1 cellular context compared by ENCODE assay signal in genomic region chr17:82561429-82562035, GRCh38.
TF ChIP-seq lines count a peak whose summit lies in the region.

No MANE protein-coding gene starts in this region.

TF ChIP-seq in HepG2, 621 proteins besides CTCF, POLR2A, EP300 and RAD21 (continued from another document and continues in another):
- TF ChIP-seq THAP8 (CRISPR knock-in tag; IDR thresholded peaks at IDR 0.05; ENCODE audit: borderline replicate concordance) (0 out of 2 replicates have a peak, but pooled peaks have one; percentile 35), NR2F6 (IDR thresholded peaks at IDR 0.05) (no peak), NR2F6 (CRISPR knock-in tag; IDR thresholded peaks at IDR 0.05) (no peak), RXRA (CRISPR knock-in tag; IDR thresholded peaks at IDR 0.05) (peak; percentile 23; the same call in 1 of the 2 replicates), GTF3A (CRISPR knock-in tag; conservative IDR thresholded peaks at IDR 0.05) (0 out of 2 replicates have a peak, but pooled peaks have one; percentile 12), TEAD3 (CRISPR knock-in tag; optimal IDR thresholded peaks at IDR 0.05; ENCODE audit: borderline replicate concordance) (peak; percentile 9), POGK (CRISPR knock-in tag; conservative IDR thresholded peaks at IDR 0.05) (0 out of 2 replicates have a peak, but pooled peaks have one; percentile 43), ZNF780A (CRISPR knock-in tag; IDR thresholded peaks at IDR 0.05) (no peak), PAWR (CRISPR knock-in tag; IDR thresholded peaks at IDR 0.05; ENCODE audit: borderline replicate concordance) (0 out of 2 replicates have a peak, but pooled peaks have one; percentile 61), HNF1B (CRISPR knock-in tag; IDR thresholded peaks at IDR 0.05) (0 out of 2 replicates have a peak, but pooled peaks have one; percentile 11), AGO1 (IDR thresholded peaks at IDR 0.05; ENCODE audit: low read depth, low read length, poor library complexity, severe bottlenecking) (peak; percentile 29), BCL3 (CRISPR knock-in tag; IDR thresholded peaks at IDR 0.05) (peak; percentile 64), ZNF782 (CRISPR knock-in tag; IDR thresholded peaks at IDR 0.05; ENCODE audit: borderline replicate concordance) (0 out of 2 replicates have a peak, but pooled peaks have one; percentile 63), ZFX (CRISPR knock-in tag; IDR thresholded peaks at IDR 0.05; ENCODE audit: low read depth) (peak; percentile 86), PPARG (CRISPR knock-in tag; conservative IDR thresholded peaks at IDR 0.05) (peak; percentile 51; the same call in 1 of the 2 replicates), GZF1 (CRISPR knock-in tag; IDR thresholded peaks at IDR 0.05) (peak; percentile 57; the same call in 1 of the 2 replicates), PLRG1 (conservative IDR thresholded peaks at IDR 0.05) (no peak), SRY (CRISPR knock-in tag; IDR thresholded peaks at IDR 0.05) (0 out of 2 replicates have a peak, but pooled peaks have one; percentile 11), SIN3A (IDR thresholded peaks at IDR 0.05; ENCODE audit: borderline replicate concordance, low read depth, low read length) (no peak), ZZZ3 (CRISPR knock-in tag; IDR thresholded peaks at IDR 0.05; ENCODE audit: borderline replicate concordance) (0 out of 2 replicates have a peak, but pooled peaks have one; percentile 43), ESRRA (CRISPR knock-in tag; IDR thresholded peaks at IDR 0.05; ENCODE audit: low read depth) (0 out of 2 replicates have a peak, but pooled peaks have one; percentile 34), HNRNPLL (IDR thresholded peaks at IDR 0.05; ENCODE audit: low read depth, low read length, poor library complexity, severe bottlenecking) (peak; percentile 84), CEBPB (IDR thresholded peaks at IDR 0.05; ENCODE audit: borderline replicate concordance, low read depth, low read length) (no peak), HNF1A (IDR thresholded peaks at IDR 0.05; ENCODE audit: low read depth) (no peak), HNF1A (CRISPR knock-in tag; IDR thresholded peaks at IDR 0.05; ENCODE audit: borderline replicate concordance) (peak; percentile 55; the same call in 1 of the 2 replicates), KDM2A (CRISPR knock-in tag; IDR thresholded peaks at IDR 0.05; ENCODE audit: borderline replicate concordance, low read depth) (no peak), ZNF678 (CRISPR knock-in tag; IDR thresholded peaks at IDR 0.05) (peak; percentile 73; the same call in 1 of the 2 replicates), ZNF766 (CRISPR knock-in tag; IDR thresholded peaks at IDR 0.05; ENCODE audit: borderline replicate concordance) (no peak), ARID4A (CRISPR knock-in tag; IDR thresholded peaks at IDR 0.05; ENCODE audit: borderline replicate concordance) (peak; percentile 55; the same call in 1 of the 2 replicates), ZNF687 (CRISPR knock-in tag; IDR thresholded peaks at IDR 0.05) (peak; percentile 81), NFIC (IDR thresholded peaks at IDR 0.05; ENCODE audit: low read length) (no peak), ZNF251 (CRISPR knock-in tag; IDR thresholded peaks at IDR 0.05) (peak; percentile 75; the same call in 1 of the 2 replicates), EZH2 (conservative IDR thresholded peaks at IDR 0.05; ENCODE audit: low read depth, low read length) (no peak), MIER3 (CRISPR knock-in tag; IDR thresholded peaks at IDR 0.05; ENCODE audit: borderline replicate concordance) (no peak), UBTF (CRISPR knock-in tag; IDR thresholded peaks at IDR 0.05) (peak; percentile 60), AGO2 (optimal IDR thresholded peaks at IDR 0.05; ENCODE audit: low read depth, low read length) (peak; percentile 78), RBM39 (IDR thresholded peaks at IDR 0.05; ENCODE audit: low read depth, low read length, poor library complexity, severe bottlenecking) (peak; percentile 65), GATAD1 (CRISPR knock-in tag; IDR thresholded peaks at IDR 0.05) (peak; percentile 8; the same call in 1 of the 2 replicates)
